Comparison of ENCODE assay signal across 1 cellular context in the genomic region with DNA sequence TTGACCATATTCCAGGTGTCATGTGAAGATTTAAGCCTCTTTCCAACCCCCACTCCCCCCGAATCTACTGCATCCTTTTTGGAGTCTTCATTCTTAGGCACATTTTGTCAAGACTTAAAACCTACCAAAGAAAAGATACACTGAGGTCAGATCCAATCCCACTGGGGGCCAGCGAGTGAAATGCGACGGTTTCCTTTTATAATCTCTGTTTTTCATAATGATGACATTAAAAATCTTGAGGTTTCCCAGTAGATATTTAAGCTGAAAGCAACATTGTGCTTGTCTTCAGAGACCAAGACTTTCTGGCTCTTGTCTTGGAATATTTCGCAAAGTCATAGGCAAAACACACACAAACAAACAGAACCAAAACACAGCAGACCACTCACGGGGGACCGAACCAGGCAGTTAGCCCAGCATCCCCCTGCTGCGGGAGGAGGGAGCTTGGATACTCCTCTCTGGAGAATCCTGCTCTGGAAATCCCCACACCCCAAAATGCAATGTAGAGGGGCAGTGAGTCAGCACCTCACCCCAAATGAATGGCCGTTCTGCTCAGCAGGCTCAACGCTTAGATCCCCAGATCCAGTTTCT.
TF ChIP-seq lines count a peak whose summit lies in the region.

No MANE protein-coding gene starts in this region.

TF ChIP-seq in WTC11, 78 proteins besides CTCF, POLR2A, EP300 and RAD21 (continued from another document):
- TF ChIP-seq, protein P1, sequence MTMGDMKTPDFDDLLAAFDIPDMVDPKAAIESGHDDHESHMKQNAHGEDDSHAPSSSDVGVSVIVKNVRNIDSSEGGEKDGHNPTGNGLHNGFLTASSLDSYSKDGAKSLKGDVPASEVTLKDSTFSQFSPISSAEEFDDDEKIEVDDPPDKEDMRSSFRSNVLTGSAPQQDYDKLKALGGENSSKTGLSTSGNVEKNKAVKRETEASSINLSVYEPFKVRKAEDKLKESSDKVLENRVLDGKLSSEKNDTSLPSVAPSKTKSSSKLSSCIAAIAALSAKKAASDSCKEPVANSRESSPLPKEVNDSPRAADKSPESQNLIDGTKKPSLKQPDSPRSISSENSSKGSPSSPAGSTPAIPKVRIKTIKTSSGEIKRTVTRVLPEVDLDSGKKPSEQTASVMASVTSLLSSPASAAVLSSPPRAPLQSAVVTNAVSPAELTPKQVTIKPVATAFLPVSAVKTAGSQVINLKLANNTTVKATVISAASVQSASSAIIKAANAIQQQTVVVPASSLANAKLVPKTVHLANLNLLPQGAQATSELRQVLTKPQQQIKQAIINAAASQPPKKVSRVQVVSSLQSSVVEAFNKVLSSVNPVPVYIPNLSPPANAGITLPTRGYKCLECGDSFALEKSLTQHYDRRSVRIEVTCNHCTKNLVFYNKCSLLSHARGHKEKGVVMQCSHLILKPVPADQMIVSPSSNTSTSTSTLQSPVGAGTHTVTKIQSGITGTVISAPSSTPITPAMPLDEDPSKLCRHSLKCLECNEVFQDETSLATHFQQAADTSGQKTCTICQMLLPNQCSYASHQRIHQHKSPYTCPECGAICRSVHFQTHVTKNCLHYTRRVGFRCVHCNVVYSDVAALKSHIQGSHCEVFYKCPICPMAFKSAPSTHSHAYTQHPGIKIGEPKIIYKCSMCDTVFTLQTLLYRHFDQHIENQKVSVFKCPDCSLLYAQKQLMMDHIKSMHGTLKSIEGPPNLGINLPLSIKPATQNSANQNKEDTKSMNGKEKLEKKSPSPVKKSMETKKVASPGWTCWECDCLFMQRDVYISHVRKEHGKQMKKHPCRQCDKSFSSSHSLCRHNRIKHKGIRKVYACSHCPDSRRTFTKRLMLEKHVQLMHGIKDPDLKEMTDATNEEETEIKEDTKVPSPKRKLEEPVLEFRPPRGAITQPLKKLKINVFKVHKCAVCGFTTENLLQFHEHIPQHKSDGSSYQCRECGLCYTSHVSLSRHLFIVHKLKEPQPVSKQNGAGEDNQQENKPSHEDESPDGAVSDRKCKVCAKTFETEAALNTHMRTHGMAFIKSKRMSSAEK (CRISPR knock-in tag; IDR thresholded peaks at IDR 0.05; ENCODE audit: borderline replicate concordance): no peak
- TF ChIP-seq, protein P2, sequence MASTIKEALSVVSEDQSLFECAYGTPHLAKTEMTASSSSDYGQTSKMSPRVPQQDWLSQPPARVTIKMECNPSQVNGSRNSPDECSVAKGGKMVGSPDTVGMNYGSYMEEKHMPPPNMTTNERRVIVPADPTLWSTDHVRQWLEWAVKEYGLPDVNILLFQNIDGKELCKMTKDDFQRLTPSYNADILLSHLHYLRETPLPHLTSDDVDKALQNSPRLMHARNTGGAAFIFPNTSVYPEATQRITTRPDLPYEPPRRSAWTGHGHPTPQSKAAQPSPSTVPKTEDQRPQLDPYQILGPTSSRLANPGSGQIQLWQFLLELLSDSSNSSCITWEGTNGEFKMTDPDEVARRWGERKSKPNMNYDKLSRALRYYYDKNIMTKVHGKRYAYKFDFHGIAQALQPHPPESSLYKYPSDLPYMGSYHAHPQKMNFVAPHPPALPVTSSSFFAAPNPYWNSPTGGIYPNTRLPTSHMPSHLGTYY (CRISPR knock-in tag; IDR thresholded peaks at IDR 0.05): no peak
- TF ChIP-seq ZNF396 (CRISPR knock-in tag; IDR thresholded peaks at IDR 0.05; ENCODE audit: borderline replicate concordance) (no peak), GABPB1 (CRISPR knock-in tag; IDR thresholded peaks at IDR 0.05) (no peak), SMAD4 (CRISPR knock-in tag; IDR thresholded peaks at IDR 0.05) (no peak), JUN (CRISPR knock-in tag; IDR thresholded peaks at IDR 0.05) (no peak), ZNF219 (CRISPR knock-in tag; IDR thresholded peaks at IDR 0.05; ENCODE audit: borderline replicate concordance) (no peak), ZNF416 (CRISPR knock-in tag; IDR thresholded peaks at IDR 0.05) (no peak)
- TF ChIP-seq, protein P3, sequence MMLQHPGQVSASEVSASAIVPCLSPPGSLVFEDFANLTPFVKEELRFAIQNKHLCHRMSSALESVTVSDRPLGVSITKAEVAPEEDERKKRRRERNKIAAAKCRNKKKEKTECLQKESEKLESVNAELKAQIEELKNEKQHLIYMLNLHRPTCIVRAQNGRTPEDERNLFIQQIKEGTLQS (CRISPR knock-in tag; conservative IDR thresholded peaks at IDR 0.05): no peak
- TF ChIP-seq, protein P4, sequence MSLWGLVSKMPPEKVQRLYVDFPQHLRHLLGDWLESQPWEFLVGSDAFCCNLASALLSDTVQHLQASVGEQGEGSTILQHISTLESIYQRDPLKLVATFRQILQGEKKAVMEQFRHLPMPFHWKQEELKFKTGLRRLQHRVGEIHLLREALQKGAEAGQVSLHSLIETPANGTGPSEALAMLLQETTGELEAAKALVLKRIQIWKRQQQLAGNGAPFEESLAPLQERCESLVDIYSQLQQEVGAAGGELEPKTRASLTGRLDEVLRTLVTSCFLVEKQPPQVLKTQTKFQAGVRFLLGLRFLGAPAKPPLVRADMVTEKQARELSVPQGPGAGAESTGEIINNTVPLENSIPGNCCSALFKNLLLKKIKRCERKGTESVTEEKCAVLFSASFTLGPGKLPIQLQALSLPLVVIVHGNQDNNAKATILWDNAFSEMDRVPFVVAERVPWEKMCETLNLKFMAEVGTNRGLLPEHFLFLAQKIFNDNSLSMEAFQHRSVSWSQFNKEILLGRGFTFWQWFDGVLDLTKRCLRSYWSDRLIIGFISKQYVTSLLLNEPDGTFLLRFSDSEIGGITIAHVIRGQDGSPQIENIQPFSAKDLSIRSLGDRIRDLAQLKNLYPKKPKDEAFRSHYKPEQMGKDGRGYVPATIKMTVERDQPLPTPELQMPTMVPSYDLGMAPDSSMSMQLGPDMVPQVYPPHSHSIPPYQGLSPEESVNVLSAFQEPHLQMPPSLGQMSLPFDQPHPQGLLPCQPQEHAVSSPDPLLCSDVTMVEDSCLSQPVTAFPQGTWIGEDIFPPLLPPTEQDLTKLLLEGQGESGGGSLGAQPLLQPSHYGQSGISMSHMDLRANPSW (CRISPR knock-in tag; conservative IDR thresholded peaks at IDR 0.05; ENCODE audit: low read depth): no peak
